In the genomic region with DNA sequence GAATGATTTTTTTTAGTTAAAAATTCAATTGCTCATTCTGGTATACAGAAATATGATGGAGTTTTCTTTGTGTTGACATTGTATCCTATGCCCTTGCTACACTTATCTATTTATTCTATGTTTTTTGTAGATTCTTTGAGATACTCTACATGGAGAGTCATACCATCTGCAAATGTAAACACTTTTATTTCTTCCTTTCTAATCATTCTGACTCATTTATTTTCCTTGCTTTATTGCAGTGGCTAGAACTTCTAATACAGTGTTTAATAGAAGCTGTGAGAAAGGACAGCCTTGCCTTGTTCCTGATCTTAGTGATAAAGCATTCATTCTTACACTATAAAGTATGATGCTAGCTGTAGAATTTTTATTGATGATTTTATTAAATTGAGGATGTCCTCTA, we compare ENCODE assay signal across 2 cellular contexts. TPM values are rescaled to one million over a fixed set of nuclear protein-coding genes. Genes with fewer than 3 reads are reported as not detected.
"Had no signal": no experiment of that assay in that cellular context is flagged by ENCODE, and none has a peak within 500 bp of the region (broad histone marks: within the 10 kb centered on the region; RNA-seq: fewer than 3 reads in every experiment).

No MANE protein-coding gene starts in this region.

- H3K4me3 ChIP-seq: GM12878 had no signal

- DNase-seq: GF-D8 had no signal

- ATAC-seq: GM12878 had no signal

RNA-seq across cellular contexts. Expression of a gene that starts 58.1 kb away (rescaled TPM):
- total RNA-seq: GM12878 had no signal
